15 cellular contexts compared by ENCODE assay signal in the genomic region with DNA sequence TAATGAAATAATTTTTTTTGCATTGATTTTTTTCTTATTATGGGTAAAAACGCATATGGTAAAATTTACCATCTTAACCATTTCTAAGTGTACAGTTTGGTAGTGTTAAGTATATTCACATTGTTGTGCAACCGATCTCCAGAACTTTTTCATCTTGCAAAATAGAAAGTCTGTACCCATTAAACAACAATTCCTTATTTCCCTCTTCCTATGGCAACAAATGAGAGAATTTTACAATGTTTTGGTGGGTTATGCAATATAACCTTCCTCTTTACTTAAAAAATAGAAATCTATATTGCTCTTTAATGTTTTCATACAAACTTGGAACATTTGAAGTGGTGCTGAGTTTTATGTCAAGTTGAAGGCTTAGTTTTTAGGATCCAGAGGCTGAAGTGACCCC. TPM values are rescaled to one million over a fixed set of nuclear protein-coding genes. Genes with fewer than 3 reads are reported as not detected.
DNase-seq lines count a peak whose midpoint lies in the region; ATAC-seq, FAIRE-seq and TF ChIP-seq lines count a peak whose summit lies in the region.
"Had no signal": no experiment of that assay in that cellular context is flagged by ENCODE, and none has a peak within 500 bp of the region (broad histone marks: within the 10 kb centered on the region; RNA-seq: fewer than 3 reads in every experiment).

No MANE protein-coding gene starts in this region.

- WGBS in K562 (ENCODE audit: insufficient coverage, low coverage, missing lambda C conversion rate), result 3% methylated on average over 2 of the region's 2 CpGs

- no peaks in the 10 kb centered on the region; a peak in 1 of 5 replicates for H3K4me1 ChIP-seq in K562 (replicated peaks in 1 of 2; ENCODE audit: control insufficient read depth in 2 of 2, insufficient read depth in 2 of 2, low read length in 2 of 2)

- CTCF ChIA-PET in K562 (lab: Yijun Ruan, JAX; ENCODE audit: low intra/inter-chr PET ratio), result no interaction called here

- no peak for TF ChIP-seq RAD21 in K562 (CRISPR knock-in tag; conservative IDR thresholded peaks at IDR 0.05 in 1 of 2, IDR thresholded peaks at IDR 0.05 in 1 of 2)

- no peaks in the 10 kb centered on the region for H3K9me1 ChIP-seq in K562 (ENCODE audit: control insufficient read depth, insufficient read depth, low read length)

- no peak for TF ChIP-seq CTCF in K562 (IDR thresholded peaks at IDR 0.05 in 2 of 3, conservative IDR thresholded peaks at IDR 0.05 in 1 of 3; ENCODE audit: insufficient read depth in 2 of 3, low read depth in 1 of 3, low read length in 3 of 3)

- in situ Hi-C loops in K562 (cut with MboI), result no loop called here

- H2AFZ ChIP-seq in K562 (ENCODE audit: low read depth, low read length), result no peak overlapping the region
- H2AFZ ChIP-seq: GM23248 had no signal

- TF ChIP-seq POLR2A in K562 (conservative IDR thresholded peaks at IDR 0.05), result no peak

- no peak overlapping the region for H3K27ac ChIP-seq in K562 (ENCODE audit: extremely low read depth, low read depth, low read length)
- H3K27ac ChIP-seq: BLaER1 treated with 17β-estradiol and CSF1 and Interleukin-3, amounts not matched to agents 10 nM and 100 nM; GM23248 had no signal

- ATAC-seq in K562, result no peak
- ATAC-seq: HCT116 had no signal

- DNase-seq in SIG-M5 treated with dmso at 0.1 percent for 504 hours (lab: John Stamatoyannopoulos, UW; ENCODE audit: unreplicated experiment), result peak; percentile 69
- DNase-seq in SIG-M5 (lab: John Stamatoyannopoulos, UW), result no peak
- DNase-seq in MV-4-11 (lab: John Stamatoyannopoulos, UW), result peak; percentile 80
- DNase-seq in K562 (ENCODE audit: extremely low read depth in 1 of 4, low spot score in 3 of 4), result no peak
- DNase-seq in COR-L47 (lab: John Stamatoyannopoulos, UW), result no peak
- DNase-seq in RPMI8226, result no peak
- DNase-seq in NCI-H526 (lab: John Stamatoyannopoulos, UW), result no peak
- no peak for DNase-seq in GF-D8 (lab: John Stamatoyannopoulos, UW)
- DNase-seq: 8988T; CD4-positive, alpha-beta memory T cell; DMS53; GM23248 had no signal

- no peak for FAIRE-seq in K562 (lab: Jason Lieb, UNC)
- FAIRE-seq: H54 had no signal

- H3K79me2 ChIP-seq in K562 (ENCODE audit: control insufficient read depth, insufficient read depth, low read length), result no peaks in the 10 kb centered on the region

- no peak overlapping the region for H3K9ac ChIP-seq in K562 (ENCODE audit: insufficient read depth in 1 of 2, low read depth in 2 of 2, low read length in 2 of 2)
- H3K9ac ChIP-seq: BLaER1 treated with 17β-estradiol and CSF1 and Interleukin-3, amounts not matched to agents 10 nM and 100 nM; GM23248 had no signal

- H3K36me3 ChIP-seq in K562 (ENCODE audit: control insufficient read depth, insufficient read depth, low read length), result no peaks in the 10 kb centered on the region

- H3K4me2 ChIP-seq in K562 (ENCODE audit: insufficient read depth, low read length), result no peak overlapping the region

- no peaks in the 10 kb centered on the region for H3K9me3 ChIP-seq in K562 (replicated peaks; ENCODE audit: control insufficient read depth, insufficient read depth, low read depth, low read length)

- no peak for TF ChIP-seq EP300 in K562 (IDR thresholded peaks at IDR 0.05; ENCODE audit: low read length)

- peaks cover 8 to 13% of the 10 kb centered on the region in 2 experiments; a peak in 3 of 5 replicates for H3K27me3 ChIP-seq in K562 (ENCODE audit: control insufficient read depth in 2 of 2, insufficient read depth in 2 of 2, low read length in 2 of 2)
- H3K27me3 ChIP-seq: BLaER1 treated with 17β-estradiol and CSF1 and Interleukin-3, amounts not matched to agents 10 nM and 100 nM had no signal

- intact Hi-C loops in K562 (cut with micrococcal nuclease), result no loop called here

- no peaks in the 10 kb centered on the region for H4K20me1 ChIP-seq in K562 (replicated peaks; ENCODE audit: control insufficient read depth, insufficient read depth, low read length)
- H4K20me1 ChIP-seq: BLaER1 treated with 17β-estradiol and CSF1 and Interleukin-3, amounts not matched to agents 10 nM and 100 nM had no signal

- POLR2A ChIA-PET in K562 (lab: Yijun Ruan, JAX), result no interaction called here

- BruUV-seq in K562 (replicated peaks; lab: Mats Ljungman, UMichigan), result no TSS peak

- H3K4me3 ChIP-seq in K562, result no peak overlapping the region
- H3K4me3 ChIP-seq: BLaER1 treated with 17β-estradiol and CSF1 and Interleukin-3, amounts not matched to agents 10 nM and 100 nM; GM23248 had no signal

TF ChIP-seq in K562, 482 proteins besides CTCF, POLR2A, EP300 and RAD21:
- no peak for TF ChIP-seq CEBPG (CRISPR knock-in tag; IDR thresholded peaks at IDR 0.05)
- peak in 1 of 2 experiments; percentile 59; a peak in 2 of 4 replicates for TF ChIP-seq CEBPG (tag; conservative IDR thresholded peaks at IDR 0.05 in 1 of 2, IDR thresholded peaks at IDR 0.05 in 1 of 2)
- TF ChIP-seq KDM4B (IDR thresholded peaks at IDR 0.05; ENCODE audit: borderline replicate concordance in 2 of 2, low read depth in 1 of 2), result no peak
- peak; percentile 58 for TF ChIP-seq CEBPB (tag; IDR thresholded peaks at IDR 0.05)
- TF ChIP-seq PHTF2 (CRISPR knock-in tag; IDR thresholded peaks at IDR 0.05), result no peak

RNA-seq across cellular contexts. Expression of a gene that starts 26.6 kb away (rescaled TPM):
- total RNA-seq in K562 (2011; cell fraction: chromatin; rRNA removed; ENCODE audit: low replicate concordance), result 0.14 TPM in 1 of 2 replicates, not detected in the other
- 0.50 TPM in 1 of 2 replicates, not detected in the other for total RNA-seq in K562 (2011; cell fraction: nucleolus; rRNA removed)
- total RNA-seq in K562 (2011; cell fraction: nucleoplasm; rRNA removed), result not detected in 2 replicates
- total RNA-seq in K562 (2014; rRNA removed) (not detected in 2 replicates), K562 (2014; rRNA removed; fragmentation: Illumina TruSeq; extraction: Trizol) (not detected in 2 replicates), K562 (2015; rRNA removed; fragmentation: Illumina TruSeq; extraction: Trizol) (not detected in 2 replicates), K562 (2021) (0.13 TPM in 1 of 2 replicates, not detected in the other)
- polyA plus RNA-seq in K562 (2011; rRNA removed) (0.07 and 0.14 TPM in 2 replicates), K562 (2014; fragmentation: Illumina TruSeq; extraction: Trizol) (0.10 TPM in 1 of 2 replicates, not detected in the other), K562 (2014; fragmentation: Nextera tagmentation; extraction: Ambion mirVana) (under 1 TPM in 1 of 2 experiments, not detected in 1; 0.15 TPM), K562 (2014; rRNA removed) (0.13 TPM in 1 of 2 replicates, not detected in the other)
- 0.06 TPM in 1 of 2 replicates, not detected in the other for polyA plus RNA-seq in K562 (2011; cell fraction: cytosol; rRNA removed)
- 0.32 TPM in 1 of 2 replicates, not detected in the other for polyA plus RNA-seq in K562 (2011; cell fraction: nucleus; rRNA removed)
- 0.04 and 0.12 TPM in 2 replicates for polyA plus RNA-seq in K562 (2012)
- not detected in 2 replicates for polyA minus RNA-seq in K562 (2011; rRNA and poly(A)+ RNA removed)
- polyA minus RNA-seq in K562 (2011; cell fraction: cytosol; rRNA and poly(A)+ RNA removed), result not detected in 2 replicates
- not detected in 2 replicates for polyA minus RNA-seq in K562 (2011; cell fraction: nucleus; rRNA and poly(A)+ RNA removed)

Comparison
In these comparisons a context has a peak if more than half of its experiments do, and no peak if none do; other contexts are left out.
1. DNase-seq: peak in SIG-M5 treated with dmso at 0.1 percent for 504 hours (single experiment) and MV-4-11 (single experiment); none in SIG-M5 (single experiment), K562 (0 of 4), COR-L47 (single experiment), RPMI8226 (single experiment), NCI-H526 (0 of 2) and GF-D8 (single experiment).